Comparison of ENCODE assay signal across 1 cellular context in genomic region chr12:57434517-57435223, GRCh38.
TF ChIP-seq lines count a peak whose summit lies in the region.

INHBC (plus strand) TSS chr12:57434784; CDS start chr12:57434887, 103 bp downstream.

TF ChIP-seq in HepG2, 621 proteins besides CTCF, POLR2A, EP300 and RAD21 (continued from another document):
- TF ChIP-seq ZNF280D (CRISPR knock-in tag; IDR thresholded peaks at IDR 0.05), result no peak
- TF ChIP-seq ZFP41 (CRISPR knock-in tag; IDR thresholded peaks at IDR 0.05; ENCODE audit: borderline replicate concordance), result no peak
- TF ChIP-seq SYNCRIP (IDR thresholded peaks at IDR 0.05; ENCODE audit: insufficient read depth, low read depth, low read length), result no peak
- no peak for TF ChIP-seq HOXA5 (CRISPR knock-in tag; IDR thresholded peaks at IDR 0.05)
- no peak for TF ChIP-seq ZNF496 (CRISPR knock-in tag; IDR thresholded peaks at IDR 0.05; ENCODE audit: insufficient replicate concordance)
- no peak for TF ChIP-seq ZNF331 (CRISPR knock-in tag; IDR thresholded peaks at IDR 0.05)
- TF ChIP-seq ATF6 (CRISPR knock-in tag; conservative IDR thresholded peaks at IDR 0.05), result no peak
- TF ChIP-seq CBX1 (IDR thresholded peaks at IDR 0.05; ENCODE audit: low read depth), result no peak
- TF ChIP-seq ZNF670 (CRISPR knock-in tag; IDR thresholded peaks at IDR 0.05; ENCODE audit: borderline replicate concordance), result no peak
- TF ChIP-seq PRDM15 (CRISPR knock-in tag; IDR thresholded peaks at IDR 0.05), result no peak
- TF ChIP-seq RXRA (CRISPR knock-in tag; IDR thresholded peaks at IDR 0.05), result no peak
- TF ChIP-seq HNF4G (IDR thresholded peaks at IDR 0.05; ENCODE audit: borderline replicate concordance, low read depth, low read length), result peak; percentile 76; the same call in 1 of the 2 replicates
- no peak; the same call in 1 of the 2 replicates for TF ChIP-seq HNF4G (CRISPR knock-in tag; IDR thresholded peaks at IDR 0.05; ENCODE audit: borderline replicate concordance, low read depth)
- no peak for TF ChIP-seq ZNF263 (CRISPR knock-in tag; IDR thresholded peaks at IDR 0.05)
- TF ChIP-seq SRSF1 (optimal IDR thresholded peaks at IDR 0.05; ENCODE audit: low read depth, low read length), result no peak
- no peak for TF ChIP-seq ZSCAN30 (CRISPR knock-in tag; IDR thresholded peaks at IDR 0.05)
- TF ChIP-seq RORA (CRISPR knock-in tag; IDR thresholded peaks at IDR 0.05), result no peak
- no peak for TF ChIP-seq NR2F2 (IDR thresholded peaks at IDR 0.05; ENCODE audit: borderline replicate concordance, low read depth)
- TF ChIP-seq POLR2AphosphoS5 (IDR thresholded peaks at IDR 0.05; ENCODE audit: low read depth, low read length), result peak; percentile 63
- TF ChIP-seq ZNF383 (CRISPR knock-in tag; IDR thresholded peaks at IDR 0.05; ENCODE audit: borderline replicate concordance), result no peak; the same call in 1 of the 2 replicates
- no peak for TF ChIP-seq ZNF839 (CRISPR knock-in tag; IDR thresholded peaks at IDR 0.05; ENCODE audit: borderline replicate concordance)
- no peak for TF ChIP-seq ZNF562 (CRISPR knock-in tag; IDR thresholded peaks at IDR 0.05; ENCODE audit: borderline replicate concordance)
- no peak for TF ChIP-seq LRRFIP1 (CRISPR knock-in tag; conservative IDR thresholded peaks at IDR 0.05)
- no peak for TF ChIP-seq FOXJ3 (CRISPR knock-in tag; IDR thresholded peaks at IDR 0.05; ENCODE audit: borderline replicate concordance)
- TF ChIP-seq ZBTB7A (CRISPR knock-in tag; IDR thresholded peaks at IDR 0.05), result 0 out of 2 replicates have a peak, but pooled peaks have one; percentile 10
